8 cellular contexts compared by ENCODE assay signal in the genomic region with DNA sequence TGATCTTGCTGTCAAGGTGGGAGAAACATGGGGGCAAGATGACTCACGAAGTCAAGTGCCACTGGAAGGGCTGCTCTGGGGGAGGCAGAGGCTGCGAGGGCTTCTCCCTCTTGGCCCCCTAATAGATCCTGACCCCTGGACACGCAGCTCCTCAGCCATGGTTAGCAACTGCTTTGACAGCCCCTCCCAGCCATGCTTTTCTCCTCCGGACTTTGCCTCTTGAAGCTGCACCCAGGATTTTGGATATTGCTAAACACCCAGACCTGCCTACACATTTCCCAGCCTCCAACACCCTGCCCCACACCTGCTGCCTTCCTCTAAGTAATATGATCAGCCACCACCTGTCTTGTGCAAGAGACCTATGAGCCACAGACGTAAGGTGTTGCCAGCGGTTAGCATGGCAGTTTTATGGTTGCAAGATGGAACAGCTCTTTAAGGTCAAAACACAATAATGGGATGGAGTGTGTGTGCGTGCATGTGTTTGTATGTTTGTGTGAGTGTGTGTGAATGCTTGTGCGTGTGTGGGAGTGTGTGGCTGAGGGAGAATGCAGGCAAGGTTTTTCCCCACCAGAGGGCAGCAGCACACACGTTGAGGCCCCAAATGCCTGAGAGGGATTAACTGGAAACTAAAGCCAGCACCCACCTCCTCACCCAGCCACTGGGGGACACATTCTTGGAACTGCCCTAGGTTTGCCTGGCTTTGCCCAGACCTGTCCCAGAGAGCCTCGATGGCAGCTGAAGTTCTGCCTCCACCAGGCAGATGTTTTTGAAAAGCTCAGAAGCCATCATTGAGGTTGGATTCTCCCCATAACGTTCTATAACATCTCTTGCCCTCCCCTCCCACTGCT. TPM values are rescaled to one million over a fixed set of nuclear protein-coding genes. Genes with fewer than 3 reads are reported as not detected.
DNase-seq lines count a peak whose midpoint lies in the region; ATAC-seq and TF ChIP-seq lines count a peak whose summit lies in the region.

No MANE protein-coding gene starts in this region.

- intact Hi-C loops in Caco-2 (cut with micrococcal nuclease; ENCODE audit: unreplicated experiment) (loop anchor here (1.0 kb wide), 3 partner anchors 8 to 33 kb away; a partner anchor contains a TSS), PC-3 (cut with micrococcal nuclease) (loop anchor here (1.0 to 2.0 kb wide), 2 partner anchors 18 to 31 kb away; no protein-coding TSS in a partner anchor)

- H3K36me3 ChIP-seq in Caco-2 (ENCODE audit: control insufficient read depth, insufficient read depth, low read length): no peaks in the 10 kb centered on the region
- no peaks in the 10 kb centered on the region for H3K36me3 ChIP-seq in PC-3 (ENCODE audit: low read depth, low read length)

- H3K4me1 Mint-ChIP-seq in Caco-2 (ENCODE audit: low read depth, unreplicated experiment) (peaks cover 10% of the 10 kb centered on the region), nephron (peaks cover 60% of the 10 kb centered on the region)
- peaks cover 2% of the 10 kb centered on the region for H3K4me1 Mint-ChIP-seq in activated T-cell treated with anti-CD3 and anti-CD28 coated beads, Interleukin-2, amount 50 U/mL, for 24 hours (ENCODE audit: low read depth)

- H3F3A ChIP-seq in PC-3 (ENCODE audit: low read length, unreplicated experiment): no peaks in the 10 kb centered on the region

- POLR2A ChIA-PET in Caco-2 (lab: Charles Lee) (interaction anchor here (1.2 kb wide), 1 partner anchor 33 kb away, joined by 3 read pairs; a partner anchor contains a TSS), PC-3 (lab: Charles Lee; ENCODE audit: unreplicated experiment) (interaction anchor here (0.6 kb wide), 1 partner anchor 130 kb away, joined by 15 read pairs; no protein-coding TSS in a partner anchor)

- H3K9me2 ChIP-seq in PC-3 (replicated peaks; ENCODE audit: low read length): no peaks in the 10 kb centered on the region

- H3K9ac ChIP-seq in PC-3 (ENCODE audit: low read length): no peak overlapping the region

- peaks cover 3% of the 10 kb centered on the region for H3K27me3 Mint-ChIP-seq in Caco-2 (ENCODE audit: insufficient read depth, unreplicated experiment)
- H3K27me3 Mint-ChIP-seq in activated T-cell treated with anti-CD3 and anti-CD28 coated beads, Interleukin-2, amount 50 U/mL, for 24 hours: peaks cover 2% of the 10 kb centered on the region
- H3K27me3 Mint-ChIP-seq in nephron (ENCODE audit: low read depth): peaks cover 13% of the 10 kb centered on the region

- DNase-seq in Caco-2 (peak; percentile 76 to 80), Kasumi-1 (lab: John Stamatoyannopoulos, UW) (peak; percentile 62 to 69), PC-3 (peak; percentile 73), fibroblast of peridontal ligament (ENCODE audit: extremely low read depth) (peak; percentile 71)
- peak; percentile 82 for DNase-seq in activated T-cell treated with anti-CD3 and anti-CD28 coated beads, Interleukin-2, amount 50 U/mL, for 24 hours
- peak; percentile 41 to 75 (median 56) for DNase-seq in stimulated activated naive CD4-positive, alpha-beta T cell (lab: John Stamatoyannopoulos, UW)

- H3K4me3 Mint-ChIP-seq in Caco-2 (ENCODE audit: unreplicated experiment): peak overlapping the region; percentile 39
- H3K4me3 Mint-ChIP-seq in activated T-cell treated with anti-CD3 and anti-CD28 coated beads, Interleukin-2, amount 50 U/mL, for 24 hours: no peak overlapping the region
- peak overlapping the region; percentile 24 to 72 (median 51) for H3K4me3 Mint-ChIP-seq in nephron

- no peaks in the 10 kb centered on the region for H4K20me1 ChIP-seq in PC-3 (ENCODE audit: low read length)

- H3K79me2 ChIP-seq in PC-3 (ENCODE audit: low read length): no peaks in the 10 kb centered on the region

- H2AFZ ChIP-seq in PC-3 (ENCODE audit: low read length): no peak overlapping the region

- H3K4me2 ChIP-seq in PC-3 (ENCODE audit: low read length): peak overlapping the region; percentile 60

- no peaks in the 10 kb centered on the region for H3K9me3 Mint-ChIP-seq in Caco-2 (ENCODE audit: unreplicated experiment)
- no peaks in the 10 kb centered on the region for H3K9me3 Mint-ChIP-seq in activated T-cell treated with anti-CD3 and anti-CD28 coated beads, Interleukin-2, amount 50 U/mL, for 24 hours
- H3K9me3 Mint-ChIP-seq in nephron: no peaks in the 10 kb centered on the region

- CTCF ChIA-PET in Caco-2 (lab: Charles Lee): interaction anchor here (0.6 to 3.8 kb wide), 5 partner anchors 18 to 158 kb away, joined by 3 to 34 read pairs (median 8); a partner anchor contains a TSS
- CTCF ChIA-PET in PC-3 (lab: Charles Lee): interaction anchor here (0.7 to 2.2 kb wide), 4 partner anchors 18 to 33 kb away, joined by 3 to 8 read pairs (median 8); a partner anchor contains a TSS

- H3K4me1 ChIP-seq in Caco-2 (peaks cover 12% of the 10 kb centered on the region), PC-3 (ENCODE audit: insufficient read depth, low read length) (peaks cover 6% of the 10 kb centered on the region)

- ATAC-seq in PC-3 (peak; percentile 85), HG03196 (IDR thresholded peaks at IDR 0.05; ENCODE audit: unreplicated experiment) (no peak)

- peak; percentile 86 to 89 for TF ChIP-seq CTCF in Caco-2 (IDR thresholded peaks at IDR 0.05; ENCODE audit: insufficient read depth in 1 of 2, low read depth in 1 of 2, low read length in 1 of 2, severe bottlenecking in 1 of 2, unreplicated experiment in 1 of 2)
- TF ChIP-seq CTCF in PC-3 (conservative IDR thresholded peaks at IDR 0.05; ENCODE audit: low read depth, low read length): peak; percentile 96
- TF ChIP-seq CTCF in nephron (IDR thresholded peaks at IDR 0.05; ENCODE audit: unreplicated experiment in 3 of 3): peak; percentile 85 to 89 (median 88)

- no peaks in the 10 kb centered on the region for H3K9me3 ChIP-seq in Caco-2
- no peaks in the 10 kb centered on the region for H3K9me3 ChIP-seq in PC-3 (ENCODE audit: low read length)

- no peak overlapping the region for H3K27ac ChIP-seq in PC-3 (ENCODE audit: low read length)

- H3K36me3 Mint-ChIP-seq in Caco-2 (ENCODE audit: insufficient read depth, unreplicated experiment) (no peaks in the 10 kb centered on the region), nephron (ENCODE audit: low read depth) (no peaks in the 10 kb centered on the region)
- no peaks in the 10 kb centered on the region for H3K36me3 Mint-ChIP-seq in activated T-cell treated with anti-CD3 and anti-CD28 coated beads, Interleukin-2, amount 50 U/mL, for 24 hours (ENCODE audit: low read depth)

- H3K4me3 ChIP-seq in Caco-2 (ENCODE audit: low read depth, low read length): no peak overlapping the region
- H3K4me3 ChIP-seq in PC-3 (ENCODE audit: low read length): no peak overlapping the region

- H3K27ac Mint-ChIP-seq in Caco-2 (ENCODE audit: unreplicated experiment): no peak overlapping the region
- H3K27ac Mint-ChIP-seq in activated T-cell treated with anti-CD3 and anti-CD28 coated beads, Interleukin-2, amount 50 U/mL, for 24 hours: no peak overlapping the region
- H3K27ac Mint-ChIP-seq in nephron: peak overlapping the region; percentile 58 to 79 (median 75)

- no TSS peak for BruUV-seq in Caco-2 (replicated peaks; lab: Mats Ljungman, UMichigan)
- no TSS peak for BruUV-seq in PC-3 (replicated peaks; lab: Mats Ljungman, UMichigan)

- H3K27me3 ChIP-seq in Caco-2 (replicated peaks; ENCODE audit: control insufficient read depth, insufficient read depth, low read length): no peaks in the 10 kb centered on the region
- H3K27me3 ChIP-seq in PC-3 (ENCODE audit: low read length): no peaks in the 10 kb centered on the region

RNA-seq across cellular contexts. Expression of a gene that starts 2.5 kb away (rescaled TPM):
- total RNA-seq in Caco-2 (2022) (0.44 and 0.45 TPM in 2 replicates), PC-3 (2014; rRNA removed) (not detected in 2 replicates)

RNA-seq across cellular contexts. Expression of a gene that starts 32.7 kb away (rescaled TPM):
- total RNA-seq in Caco-2 (2022) (115 and 122 TPM in 2 replicates), PC-3 (2014; rRNA removed) (70.0 and 107 TPM in 2 replicates)

RNA-seq across cellular contexts. Expression of a gene that starts 44.7 kb away (rescaled TPM):
- 52.9 and 53.2 TPM in 2 replicates for total RNA-seq in Caco-2 (2022)
- 54.5 and 83.6 TPM in 2 replicates for total RNA-seq in PC-3 (2014; rRNA removed)

RNA-seq across cellular contexts. Expression of a gene that starts 59.6 kb away (rescaled TPM):
- not detected in 2 replicates for total RNA-seq in Caco-2 (2022)
- not detected in 2 replicates for total RNA-seq in PC-3 (2014; rRNA removed)

Comparison
In these comparisons a context has a peak if more than half of its experiments do, and no peak if none do; other contexts are left out.
1. H3K27ac Mint-ChIP-seq: peak in nephron (3 of 3); none in Caco-2 (single experiment) and activated T-cell treated with anti-CD3 and anti-CD28 coated beads, Interleukin-2, amount 50 U/mL, for 24 hours (single experiment).
2. Peak in every context shown above with its lines, with median percentiles within 50 percentile points of each other: DNase-seq and CTCF ChIP-seq.